Comparison of ENCODE assay signal across 8 cellular contexts in genomic region chr10:85794553-85794952, GRCh38.
"Had no signal": no experiment of that assay in that cellular context is flagged by ENCODE, and none has a peak within 500 bp of the region (broad histone marks: within the 10 kb centered on the region; RNA-seq: fewer than 3 reads in every experiment).

No MANE protein-coding gene starts in this region.

- H3K9me3 ChIP-seq: HAP-1 had no signal

- H3K36me3 ChIP-seq: HAP-1 had no signal

- H2AFZ ChIP-seq: GM23248, GM23338 had no signal

- H3K4me3 ChIP-seq: GM23248, GM23338, HAP-1 had no signal

- H3K9ac ChIP-seq: GM23248 had no signal

- H3K4me1 ChIP-seq: HAP-1 had no signal

- DNase-seq: GM23248, GOT3, H7, H9, HCEC 1CT, HFFc6 had no signal

- H3K27ac ChIP-seq: GM23248 had no signal

- H3K4me2 ChIP-seq: GM23338 had no signal
